ENCODE assay signal across 18 cellular contexts in the genomic region with DNA sequence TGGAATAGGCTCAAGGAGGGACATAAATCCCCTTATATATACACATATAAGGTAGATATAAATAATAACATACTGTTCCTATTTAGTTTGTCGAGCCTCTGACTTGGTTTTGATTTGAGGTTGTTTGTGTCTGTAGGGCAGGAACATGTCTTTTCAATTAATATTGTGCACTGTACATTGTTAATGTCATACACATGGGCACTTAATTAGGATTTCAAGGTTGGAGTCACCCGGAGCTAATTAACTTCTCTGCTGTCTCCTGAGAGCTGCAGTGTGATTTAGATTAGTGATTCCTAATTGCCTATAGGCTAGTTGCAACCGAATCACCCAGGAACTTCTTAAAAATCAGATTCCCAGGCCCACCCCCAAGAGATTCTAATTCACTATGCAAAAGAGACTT. TPM values are rescaled to one million over a fixed set of nuclear protein-coding genes. Genes with fewer than 3 reads are reported as not detected.
"Had no signal": no experiment of that assay in that cellular context is flagged by ENCODE, and none has a peak within 500 bp of the region (broad histone marks: within the 10 kb centered on the region; RNA-seq: fewer than 3 reads in every experiment).

No MANE protein-coding gene starts in this region.

- H3K4me3 ChIP-seq: adrenal gland, esophagus muscularis mucosa, lower lobe of right lung, sigmoid colon, stomach, transverse colon had no signal

- H3K27ac ChIP-seq: lower lobe of right lung, sigmoid colon, transverse colon, WERI-Rb-1 had no signal

- H3K36me3 ChIP-seq: adrenal gland, esophagus muscularis mucosa, lower lobe of right lung, sigmoid colon, transverse colon had no signal

- H3K27me3 ChIP-seq: adrenal gland, esophagus muscularis mucosa, sigmoid colon, stomach, transverse colon had no signal

- DNase-seq: activated CD4-positive, alpha-beta T cell treated with anti-CD3 and anti-CD28 coated beads for 36 hours; activated CD8-positive, alpha-beta T cell treated with anti-CD3 and anti-CD28 coated beads for 36 hours; activated effector memory CD4-positive, alpha-beta T cell treated with Interleukin-2 at 50 U/mL for 16 hours; activated naive CD4-positive, alpha-beta T cell treated with anti-CD3 and anti-CD28 coated beads, Interleukin-2, amount 50 U/mL, for 16 hours; activated T-cell treated with anti-CD3 and anti-CD28 coated beads, Interleukin-2, amount 50 U/mL, for 4 hours; adrenal gland; central memory CD4-positive, alpha-beta T cell; cortex of kidney; effector CD4-positive, alpha-beta T cell; foreskin fibroblast; lower lobe of right lung; sigmoid colon; stimulated activated CD4-positive, alpha-beta T cell treated with anti-CD3 and anti-CD28 coated beads, Interleukin-1b, Interleukin-23, amount 100 ng/mL, for 48 hours; stomach; transverse colon; WERI-Rb-1 had no signal

- ATAC-seq: activated CD4-positive, alpha-beta T cell treated with anti-CD3 and anti-CD28 coated beads for 36 hours; activated CD8-positive, alpha-beta T cell treated with anti-CD3 and anti-CD28 coated beads for 36 hours; activated T-cell treated with anti-CD3 and anti-CD28 coated beads, Interleukin-2, amount 50 U/mL, for 4 hours; lower lobe of right lung had no signal

- H3K9me3 ChIP-seq: adrenal gland, esophagus muscularis mucosa, lower lobe of right lung, sigmoid colon, stomach, transverse colon had no signal

RNA-seq across cellular contexts. Expression of a gene that starts 50.4 kb away (rescaled TPM):
- total RNA-seq: SK-MEL-5 had no signal
